Comparison of ENCODE assay signal across 8 cellular contexts in genomic region chr10:103554488-103555320, GRCh38.
DNase-seq lines count a peak whose midpoint lies in the region; ATAC-seq and TF ChIP-seq lines count a peak whose summit lies in the region.

No MANE protein-coding gene starts in this region.

- TF ChIP-seq POLR2A in transverse colon (IDR thresholded peaks at IDR 0.05) = no peak

- H3K9me2 ChIP-seq in DOHH2 (replicated peaks; ENCODE audit: control insufficient read depth, low read length) = no peaks in the 10 kb centered on the region

- TF ChIP-seq EP300 in transverse colon (IDR thresholded peaks at IDR 0.05; ENCODE audit: low read depth) = no peak

- H3K4me3 ChIP-seq in DOHH2 (ENCODE audit: low read length) = peak overlapping the region; percentile 40; the same call in 1 of the 2 replicates
- H3K4me3 ChIP-seq in WI38 (ENCODE audit: low read depth, low read length) = peak overlapping the region; percentile 46
- H3K4me3 ChIP-seq in epithelial cell of esophagus (ENCODE audit: low read length) = no peak overlapping the region
- H3K4me3 ChIP-seq in transverse colon = peak overlapping the region; percentile 25 to 54 (median 40)

- DNase-seq in NCI-H1092 treated with DMSO at 0.1 percent for 48 hours (lab: John Stamatoyannopoulos, UW) (peak; percentile 60), epithelial cell of esophagus (ENCODE audit: low read depth) (peak; percentile 68), mucosa of gallbladder (ENCODE audit: low spot score) (peak; percentile 59), transverse colon (peak; percentile 70), 8988T (no peak)

- H3K4me1 ChIP-seq in DOHH2 (ENCODE audit: control insufficient read depth, low read length) (peaks cover 18% of the 10 kb centered on the region), transverse colon (peaks cover 7 to 23% (median 15%) of the 10 kb centered on the region in 4 donors)

- in situ Hi-C loops in transverse colon (cut with MboI; ENCODE audit: low pct_ligation_motif_present in 1 of 4, low pct_unique_long_range_greater_than_20kb in 1 of 4, low sequenced_read_pairs in 3 of 4) = no loop called here

- no peak overlapping the region for H3K27ac ChIP-seq in DOHH2 (ENCODE audit: low read depth, low read length)
- H3K27ac ChIP-seq in transverse colon = peak overlapping the region; percentile 44 to 74 (median 50)

- intact Hi-C loops in transverse colon (cut with DNase I; ENCODE audit: low total_unique reads) = no loop called here

- ATAC-seq in HG02938 (IDR thresholded peaks at IDR 0.05; ENCODE audit: unreplicated experiment) = no peak

- H3K27me3 ChIP-seq in DOHH2 (ENCODE audit: control insufficient read depth, low read length) = peaks cover 36% of the 10 kb centered on the region
- H3K27me3 ChIP-seq in transverse colon = no peaks in the 10 kb centered on the region

- TF ChIP-seq CTCF in DOHH2 (IDR thresholded peaks at IDR 0.05; ENCODE audit: low read depth, low read length, poor library complexity, severe bottlenecking) (no peak), WI38 (IDR thresholded peaks at IDR 0.05; ENCODE audit: low read depth, low read length) (no peak), epithelial cell of esophagus (IDR thresholded peaks at IDR 0.05; ENCODE audit: insufficient read depth, low read depth, low read length, missing control alignments) (no peak), transverse colon (IDR thresholded peaks at IDR 0.05) (no peak)

- H3F3A ChIP-seq in DOHH2 (ENCODE audit: control insufficient read depth, insufficient read depth) = no peaks in the 10 kb centered on the region

- H3K36me3 ChIP-seq in DOHH2 (ENCODE audit: control insufficient read depth, low read length) = no peaks in the 10 kb centered on the region
- H3K36me3 ChIP-seq in transverse colon = no peaks in the 10 kb centered on the region

- no peaks in the 10 kb centered on the region for H3K9me3 ChIP-seq in DOHH2 (ENCODE audit: control insufficient read depth, insufficient read depth, low read length)
- no peaks in the 10 kb centered on the region for H3K9me3 ChIP-seq in transverse colon

- whole genome bisulfite sequencing in transverse colon (ENCODE audit: low coverage in 1 of 2), 2 donors = 6% methylated on average over 35 of the region's 43 CpGs; no CpG with 5 or more reads in 1 of the 2 donors

- peak overlapping the region; percentile 56 for H3K4me2 ChIP-seq in DOHH2 (ENCODE audit: low read length)

- no peaks in the 10 kb centered on the region for H3K79me2 ChIP-seq in DOHH2 (ENCODE audit: control insufficient read depth, low read length)

- H4K20me1 ChIP-seq in DOHH2 (ENCODE audit: control insufficient read depth, insufficient read depth, low read depth, low read length) = no peaks in the 10 kb centered on the region
